10 cellular contexts compared by ENCODE assay signal in genomic region chr11:126352934-126353801, GRCh38. TPM values are rescaled to one million over a fixed set of nuclear protein-coding genes. Genes with fewer than 3 reads are reported as not detected.
A peak's percentile ranks its signal among the peaks of the same experiment; 100 is the strongest.
DNase-seq lines count a peak whose midpoint lies in the region; ATAC-seq and TF ChIP-seq lines count a peak whose summit lies in the region.
"Had no signal": no experiment of that assay in that cellular context is flagged by ENCODE, and none has a peak within 500 bp of the region (broad histone marks: within the 10 kb centered on the region; RNA-seq: fewer than 3 reads in every experiment).

No MANE protein-coding gene starts in this region.

- H3K9me3 Mint-ChIP-seq in nephron progenitor cell = no peaks in the 10 kb centered on the region

- H3K4me1 ChIP-seq in ascending aorta (peaks cover 27 to 54% of the 10 kb centered on the region in 2 donors), psoas muscle (peaks cover 47% of the 10 kb centered on the region)

- peak overlapping the region; percentile 31 to 44 for H3K27ac ChIP-seq in ascending aorta
- no peak overlapping the region for H3K27ac ChIP-seq in psoas muscle
- H3K27ac ChIP-seq: VCaP had no signal

- H3K4me1 Mint-ChIP-seq in nephron progenitor cell = peaks cover 67% of the 10 kb centered on the region

- TF ChIP-seq CTCF in ascending aorta (IDR thresholded peaks at IDR 0.05) (no peak), nephron progenitor cell (IDR thresholded peaks at IDR 0.05) (no peak), psoas muscle (IDR thresholded peaks at IDR 0.05) (no peak)

- peaks cover 3% of the 10 kb centered on the region for H3K27me3 Mint-ChIP-seq in nephron progenitor cell (ENCODE audit: low read depth, poor library complexity)

- H3K36me3 ChIP-seq in ascending aorta = no peaks in the 10 kb centered on the region
- H3K36me3 ChIP-seq in psoas muscle (ENCODE audit: insufficient read depth in 1 of 2, low read depth in 1 of 2) = no peaks in the 10 kb centered on the region

- H3K36me3 Mint-ChIP-seq in nephron progenitor cell (ENCODE audit: low read depth) = peaks cover 19% of the 10 kb centered on the region

- intact Hi-C loops in ascending aorta (cut with DNase I) (loop anchor here (5.0 to 10.0 kb wide), 2 partner anchors 238 to 466 kb away; partner anchors contain the start of gene HYLS1), psoas muscle (cut with DNase I) (loop anchor here in 1 of 2 donors (5.0 kb wide), 1 partner anchor 36 kb away; no protein-coding TSS in a partner anchor)

- H3K27ac Mint-ChIP-seq in nephron progenitor cell = peak overlapping the region; percentile 85

- ATAC-seq in GM18519 (IDR thresholded peaks at IDR 0.05; ENCODE audit: low FRiP score, unreplicated experiment) (peak; percentile 34), psoas muscle (no peak)
- ATAC-seq: right cardiac atrium had no signal

- H3K4me3 Mint-ChIP-seq in nephron progenitor cell = peak overlapping the region; percentile 69

- 84 to 89% (median 86%) methylated on average over 4 of the region's 4 CpGs for WGBS in psoas muscle, 3 donors

- no peak overlapping the region for H3K4me3 ChIP-seq in ascending aorta
- H3K4me3 ChIP-seq in psoas muscle = no peak overlapping the region

- DNase-seq in NCI-H226 = peak; percentile 70
- no peak for DNase-seq in ascending aorta (ENCODE audit: low spot score in 2 of 2)
- DNase-seq in nephron progenitor cell = no peak
- no peak for DNase-seq in NCI-H2029 treated with DMSO at 0.1 percent for 48 hours (lab: John Stamatoyannopoulos, UW)
- no peak for DNase-seq in GM03348 (ENCODE audit: low spot score)
- no peak for DNase-seq in psoas muscle
- DNase-seq in GOT3 (lab: John Stamatoyannopoulos, UW) = no peak

- H3K9me3 ChIP-seq in ascending aorta = no peaks in the 10 kb centered on the region
- H3K9me3 ChIP-seq in psoas muscle = no peaks in the 10 kb centered on the region

- no peaks in the 10 kb centered on the region for H3K27me3 ChIP-seq in ascending aorta
- no peaks in the 10 kb centered on the region for H3K27me3 ChIP-seq in psoas muscle (ENCODE audit: insufficient read depth in 3 of 3, low read length in 2 of 3)

RNA-seq across cellular contexts. Expression of gene ST3GAL4, which starts 2.3 kb away (rescaled TPM):
- total RNA-seq in ascending aorta = 61.4 TPM
- total RNA-seq in psoas muscle = 1 to 10 TPM; 4.1 to 9.3 (median 6.3) TPM
- 1 to 10 TPM; 3.5 to 4.7 (median 3.6) TPM for polyA plus RNA-seq in psoas muscle

RNA-seq across cellular contexts. Expression of gene DCPS, which starts 49.3 kb away (rescaled TPM):
- total RNA-seq in ascending aorta (19.6 TPM), psoas muscle (10 to 100 TPM; 11.8 to 16.7 (median 14.2) TPM)
- polyA plus RNA-seq in psoas muscle = 10 to 100 TPM; 12.1 to 20.5 (median 15.5) TPM
